9 cellular contexts compared by ENCODE assay signal in genomic region chr1:92804721-92805169, GRCh38. TPM values are rescaled to one million over a fixed set of nuclear protein-coding genes. Genes with fewer than 3 reads are reported as not detected.
DNase-seq lines count a peak whose midpoint lies in the region; ATAC-seq and TF ChIP-seq lines count a peak whose summit lies in the region.
"Had no signal": no experiment of that assay in that cellular context is flagged by ENCODE, and none has a peak within 500 bp of the region (broad histone marks: within the 10 kb centered on the region; RNA-seq: fewer than 3 reads in every experiment).

No MANE protein-coding gene starts in this region.

- ATAC-seq in Right ventricle myocardium inferior (peak; percentile 95), left colon (peak; percentile 99)

- H3K27me3 Mint-ChIP-seq in chondrocyte (ENCODE audit: low read depth): no peaks in the 10 kb centered on the region

- no peaks in the 10 kb centered on the region for H3K36me3 Mint-ChIP-seq in chondrocyte (ENCODE audit: low read depth)

- H3K9me3 Mint-ChIP-seq in chondrocyte (ENCODE audit: low read depth): no peaks in the 10 kb centered on the region

- peak overlapping the region; percentile 61 for H3K4me3 Mint-ChIP-seq in chondrocyte (ENCODE audit: unreplicated experiment)
- H3K4me3 Mint-ChIP-seq: activated naive CD8-positive, alpha-beta T cell had no signal

- intact Hi-C loops in Right ventricle myocardium inferior (cut with DNase I): no loop called here
- intact Hi-C loops in cardiac septum (cut with DNase I): no loop called here
- intact Hi-C loops in left colon (cut with DNase I, micrococcal nuclease): no loop called here

- peak overlapping the region; percentile 94 for H3K27ac Mint-ChIP-seq in chondrocyte (ENCODE audit: unreplicated experiment)
- H3K27ac Mint-ChIP-seq: activated naive CD8-positive, alpha-beta T cell had no signal

- peaks cover 17% of the 10 kb centered on the region for H3K4me1 Mint-ChIP-seq in chondrocyte (ENCODE audit: low read depth)

- TF ChIP-seq CTCF in chondrocyte (IDR thresholded peaks at IDR 0.05): no peak

- peak; percentile 81 for DNase-seq in Right ventricle myocardium inferior (ENCODE audit: missing footprints)
- no peak for DNase-seq in cardiac septum (ENCODE audit: low spot score)
- peak; percentile 72 for DNase-seq in MV-4-11 (lab: John Stamatoyannopoulos, UW)
- no peak for DNase-seq in chondrocyte (ENCODE audit: low spot score)
- DNase-seq in left colon: peak; percentile 70 to 84
- peak in 30 of 49 donors; percentile 1 to 71 (median 23) for DNase-seq in substantia nigra (lab: John Stamatoyannopoulos, UW)
- no peak for DNase-seq in SHP77 treated with DMSO at 0.1 percent for 48 hours (lab: John Stamatoyannopoulos, UW)
- DNase-seq in GOT3 (lab: John Stamatoyannopoulos, UW): no peak

- no peak overlapping the region for H3K27ac ChIP-seq in substantia nigra (ENCODE audit: low read depth, low read length, poor library complexity, severe bottlenecking)

RNA-seq across cellular contexts. Expression of gene EVI5, which starts 19.8 kb away (rescaled TPM):
- total RNA-seq in Right ventricle myocardium inferior (20.0 TPM), cardiac septum (30.7 TPM), chondrocyte (57.3 to 69.5 TPM (median 66.8 TPM) in 3 replicates), left colon (10 to 100 TPM; 33.0 to 37.7 TPM)

RNA-seq across cellular contexts. Expression of gene RPL5, which starts 27.1 kb away (rescaled TPM):
- 601 TPM for total RNA-seq in Right ventricle myocardium inferior
- total RNA-seq in cardiac septum: 455 TPM
- total RNA-seq in chondrocyte: 544 to 622 TPM (median 618 TPM) in 3 replicates
- 100 to 1,000 TPM; 671 to 694 TPM for total RNA-seq in left colon

Comparison
In these comparisons a context has a peak if more than half of its experiments do, and no peak if none do; other contexts are left out.
1. DNase-seq: peak in Right ventricle myocardium inferior (single experiment), MV-4-11 (single experiment), left colon (2 of 2) and substantia nigra (30 of 49); none in cardiac septum (single experiment), chondrocyte (single experiment), SHP77 treated with DMSO at 0.1 percent for 48 hours (single experiment) and GOT3 (single experiment).